Comparison of ENCODE assay signal across 15 cellular contexts in genomic region chr14:73674986-73675385, GRCh38.
"Had no signal": no experiment of that assay in that cellular context is flagged by ENCODE, and none has a peak within 500 bp of the region (broad histone marks: within the 10 kb centered on the region; RNA-seq: fewer than 3 reads in every experiment).

No MANE protein-coding gene starts in this region.

- H3K4me3 Mint-ChIP-seq: effector memory CD8-positive, alpha-beta T cell; naive thymus-derived CD4-positive, alpha-beta T cell had no signal

- H3K27ac Mint-ChIP-seq: effector memory CD8-positive, alpha-beta T cell had no signal

- DNase-seq: effector memory CD8-positive, alpha-beta T cell; erythroblast; foreskin melanocyte; head of caudate nucleus; kidney; left cardiac atrium; left ventricle myocardium superior; mesendoderm; naive thymus-derived CD4-positive, alpha-beta T cell; posterior cingulate gyrus; sigmoid colon; stimulated activated CD4-positive, alpha-beta T cell treated with anti-CD3 and anti-CD28 coated beads, Interleukin-2, amount 100 ng/mL, for 24 hours; stimulated activated naive CD4-positive, alpha-beta T cell treated with Interleukin-2 at 50 U/mL for 16 hours; trophoblast cell; uterus had no signal

- H3K27me3 Mint-ChIP-seq: effector memory CD8-positive, alpha-beta T cell; naive thymus-derived CD4-positive, alpha-beta T cell had no signal

- ATAC-seq: effector memory CD8-positive, alpha-beta T cell; left cardiac atrium; left ventricle myocardium superior; naive thymus-derived CD4-positive, alpha-beta T cell had no signal

- H3K9me3 Mint-ChIP-seq: effector memory CD8-positive, alpha-beta T cell; naive thymus-derived CD4-positive, alpha-beta T cell had no signal
